Comparison of ENCODE assay signal across 14 cellular contexts in genomic region chr2:106868199-106868598, GRCh38. TPM values are rescaled to one million over a fixed set of nuclear protein-coding genes. Genes with fewer than 3 reads are reported as not detected.
DNase-seq lines count a peak whose midpoint lies in the region; ATAC-seq, FAIRE-seq and TF ChIP-seq lines count a peak whose summit lies in the region.
"Had no signal": no experiment of that assay in that cellular context is flagged by ENCODE, and none has a peak within 500 bp of the region (broad histone marks: within the 10 kb centered on the region; RNA-seq: fewer than 3 reads in every experiment).

No MANE protein-coding gene starts in this region.

- TF ChIP-seq CTCF in Panc1 (IDR thresholded peaks at IDR 0.05) (peak; percentile 58), foreskin keratinocyte (conservative IDR thresholded peaks at IDR 0.05) (peak; percentile 37), tibial artery (IDR thresholded peaks at IDR 0.05) (peak; percentile 55 to 57)

- POLR2A ChIA-PET in Panc1 (lab: Charles Lee), result no interaction called here

- H3K4me3 Mint-ChIP-seq in activated T-helper 17 cell treated with anti-CD3 and anti-CD28 coated beads, Interleukin-2, amount 50 U/mL, for 72 hours, result no peak overlapping the region
- H3K4me3 Mint-ChIP-seq: activated T-cell treated with anti-CD3 and anti-CD28 coated beads, Interleukin-2, amount 50 U/mL, for 72 hours had no signal

- CTCF ChIA-PET in Panc1 (lab: Charles Lee), result no interaction called here

- H3K9me3 Mint-ChIP-seq in activated T-helper 17 cell treated with anti-CD3 and anti-CD28 coated beads, Interleukin-2, amount 50 U/mL, for 72 hours, result no peaks in the 10 kb centered on the region
- H3K9me3 Mint-ChIP-seq: activated T-cell treated with anti-CD3 and anti-CD28 coated beads, Interleukin-2, amount 50 U/mL, for 72 hours had no signal

- ATAC-seq in Panc1, result no peak
- no peak for ATAC-seq in foreskin keratinocyte
- ATAC-seq in activated T-helper 17 cell treated with anti-CD3 and anti-CD28 coated beads, Interleukin-2, amount 50 U/mL, for 72 hours (replicated peaks), result no peak
- ATAC-seq in GM19351 (IDR thresholded peaks at IDR 0.05; ENCODE audit: unreplicated experiment), result no peak
- ATAC-seq: activated T-cell treated with anti-CD3 and anti-CD28 coated beads, Interleukin-2, amount 50 U/mL, for 72 hours; pancreas had no signal

- no peaks in the 10 kb centered on the region for H3K36me3 ChIP-seq in Panc1 (ENCODE audit: control insufficient read depth, insufficient read depth, low read length)
- no peaks in the 10 kb centered on the region for H3K36me3 ChIP-seq in tibial artery
- H3K36me3 ChIP-seq: pancreas had no signal

- no TSS peak for BruUV-seq in Panc1 (replicated peaks; lab: Mats Ljungman, UMichigan)

- no peak overlapping the region for H3K4me3 ChIP-seq in Panc1 (ENCODE audit: low read depth in 2 of 2, low read length in 2 of 2)
- H3K4me3 ChIP-seq in tibial artery, result peak overlapping the region; percentile 24 to 36
- H3K4me3 ChIP-seq: pancreas had no signal

- intact Hi-C loops in Panc1 (cut with micrococcal nuclease; ENCODE audit: unreplicated experiment) (no loop called here), tibial artery (cut with DNase I; ENCODE audit: low total_unique reads) (no loop called here)

- no peaks in the 10 kb centered on the region; the same call in 1 of the 2 replicates for H3K27me3 ChIP-seq in Panc1 (ENCODE audit: control insufficient read depth, insufficient read depth, low read length)
- H3K27me3 ChIP-seq in foreskin keratinocyte, result no peaks in the 10 kb centered on the region
- no peaks in the 10 kb centered on the region for H3K27me3 ChIP-seq in tibial artery
- H3K27me3 ChIP-seq: pancreas had no signal

- in situ Hi-C loops in Panc1 (cut with HindIII; ENCODE audit: low pct_unique_long_range_greater_than_20kb, low sequenced_read_pairs), result no loop called here

- H3K27me3 Mint-ChIP-seq in activated T-helper 17 cell treated with anti-CD3 and anti-CD28 coated beads, Interleukin-2, amount 50 U/mL, for 72 hours, result no peaks in the 10 kb centered on the region

- H3K9me3 ChIP-seq in Panc1 (ENCODE audit: control insufficient read depth, insufficient read depth, low read depth, low read length), result no peaks in the 10 kb centered on the region
- H3K9me3 ChIP-seq in tibial artery, result no peaks in the 10 kb centered on the region
- H3K9me3 ChIP-seq: pancreas had no signal

- no peak for FAIRE-seq in GM12891 (lab: Jason Lieb, UNC)
- FAIRE-seq: pancreas had no signal

- no peaks in the 10 kb centered on the region for H3K4me1 Mint-ChIP-seq in activated T-helper 17 cell treated with anti-CD3 and anti-CD28 coated beads, Interleukin-2, amount 50 U/mL, for 72 hours

- DNase-seq in NCI-H524 (lab: John Stamatoyannopoulos, UW), result peak; percentile 46 to 66
- DNase-seq in NCI-H524 treated with DMSO at 0.1 percent for 48 hours (lab: John Stamatoyannopoulos, UW), result no peak
- no peak for DNase-seq in Panc1 (ENCODE audit: low read depth, low spot score)
- no peak for DNase-seq in foreskin keratinocyte
- no peak for DNase-seq in tibial artery
- no peak for DNase-seq in GM12891 (ENCODE audit: insufficient read length, low spot score)
- DNase-seq: activated CD4-positive, CD25-positive, alpha-beta regulatory T cell; activated T-cell treated with anti-CD3 and anti-CD28 coated beads, Interleukin-2, amount 50 U/mL, for 72 hours; EL; pancreas; SHP77; stimulated activated CD4-positive, alpha-beta T cell treated with anti-CD3 and anti-CD28 coated beads, Interleukin-4, amount 100 ng/mL, for 4 hours had no signal

- H3K4me1 ChIP-seq in Panc1 (ENCODE audit: control insufficient read depth, insufficient read depth, low read length) (no peaks in the 10 kb centered on the region), foreskin keratinocyte (no peaks in the 10 kb centered on the region), tibial artery (peaks cover 0 to 79% (median 11%) of the 10 kb centered on the region in 4 donors)
- H3K4me1 ChIP-seq: pancreas had no signal

- no peaks in the 10 kb centered on the region for H3K36me3 Mint-ChIP-seq in activated T-helper 17 cell treated with anti-CD3 and anti-CD28 coated beads, Interleukin-2, amount 50 U/mL, for 72 hours (ENCODE audit: low read depth)

- TF ChIP-seq POLR2A in GM12891 (IDR thresholded peaks at IDR 0.05; ENCODE audit: low read depth, low read length), result no peak

- H3K27ac ChIP-seq in Panc1 (ENCODE audit: low read length) (no peak overlapping the region), foreskin keratinocyte (no peak overlapping the region), tibial artery (peak overlapping the region; percentile 70 to 73)
- H3K27ac ChIP-seq: pancreas had no signal

- no peak overlapping the region for H3K27ac Mint-ChIP-seq in activated T-helper 17 cell treated with anti-CD3 and anti-CD28 coated beads, Interleukin-2, amount 50 U/mL, for 72 hours
- H3K27ac Mint-ChIP-seq: activated T-cell treated with anti-CD3 and anti-CD28 coated beads, Interleukin-2, amount 50 U/mL, for 72 hours had no signal

TF ChIP-seq in GM12891, 5 proteins besides CTCF, POLR2A, EP300 and RAD21:
- TF ChIP-seq POLR2AphosphoS5 (IDR thresholded peaks at IDR 0.05; ENCODE audit: low read depth, low read length), result no peak
- TF ChIP-seq POU2F2 (IDR thresholded peaks at IDR 0.05; ENCODE audit: low read depth, low read length), result no peak
- TF ChIP-seq TAF1 (IDR thresholded peaks at IDR 0.05; ENCODE audit: low read depth, low read length), result no peak
- TF ChIP-seq PAX5 (IDR thresholded peaks at IDR 0.05; ENCODE audit: insufficient read depth, low read length, severe bottlenecking), result no peak
- TF ChIP-seq SPI1 (IDR thresholded peaks at IDR 0.05; ENCODE audit: low read depth, low read length), result no peak

RNA-seq across cellular contexts. Expression of gene ST6GAL2, which starts 17.8 kb away (rescaled TPM):
- total RNA-seq in Panc1 (2021; ENCODE audit: unreplicated experiment) (not detected), foreskin keratinocyte (0.03 and 0.04 TPM in 2 replicates)
- polyA plus RNA-seq in Panc1 (2012; ENCODE audit: insufficient read length), result not detected
- 0.02 TPM in 1 of 2 replicates, not detected in the other for polyA plus RNA-seq in foreskin keratinocyte
- not detected for total RNA-seq in activated T-helper 17 cell treated with anti-CD3 and anti-CD28 coated beads, Interleukin-2, amount 50 U/mL, for 72 hours
- polyA plus RNA-seq in GM12891 (2012; ENCODE audit: low read depth, missing spikeins), result not detected
- total RNA-seq: activated T-cell treated with anti-CD3 and anti-CD28 coated beads, Interleukin-2, amount 50 U/mL, for 72 hours had no signal

Comparison
In these comparisons a context has a peak if more than half of its experiments do, and no peak if none do; other contexts are left out.
1. DNase-seq: peak in NCI-H524 (2 of 2); none in NCI-H524 treated with DMSO at 0.1 percent for 48 hours (single experiment), Panc1 (single experiment), foreskin keratinocyte (0 of 2), tibial artery (0 of 2) and GM12891 (single experiment).
2. H3K27ac ChIP-seq: peak in tibial artery (2 of 2); none in Panc1 (single experiment) and foreskin keratinocyte (single experiment).
3. H3K4me3 ChIP-seq: peak in tibial artery (2 of 2); none in Panc1 (0 of 2).
4. Peak in every context shown above with its lines, with median percentiles within 50 percentile points of each other: CTCF ChIP-seq.